In the genomic region with DNA sequence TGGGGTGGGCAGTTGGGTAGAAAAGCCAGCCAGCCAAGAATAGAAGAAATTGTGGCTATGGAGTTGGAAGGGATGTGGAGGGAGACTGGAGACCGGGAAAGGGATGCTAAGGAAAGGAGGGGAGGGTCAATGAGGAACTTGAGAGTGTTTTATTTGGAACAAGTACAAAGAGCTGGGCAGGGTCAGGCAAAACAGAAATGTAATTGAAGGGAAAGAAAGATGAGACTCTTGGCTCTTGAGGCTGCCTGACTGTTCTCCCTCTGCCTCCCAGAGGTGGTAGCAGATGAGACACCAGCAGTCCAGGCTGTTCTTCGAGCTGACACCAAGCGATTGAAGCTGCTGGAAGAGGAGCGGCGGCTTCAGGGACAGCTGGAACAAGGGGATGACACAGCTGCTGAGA, we compare ENCODE assay signal across 22 cellular contexts. TPM values are rescaled to one million over a fixed set of nuclear protein-coding genes. Genes with fewer than 3 reads are reported as not detected.
DNase-seq lines count a peak whose midpoint lies in the region; ATAC-seq and TF ChIP-seq lines count a peak whose summit lies in the region.
"Had no signal": no experiment of that assay in that cellular context is flagged by ENCODE, and none has a peak within 500 bp of the region (broad histone marks: within the 10 kb centered on the region; RNA-seq: fewer than 3 reads in every experiment).

No MANE protein-coding gene starts in this region.

- no peaks in the 10 kb centered on the region for H3K4me1 ChIP-seq in PC-3 (ENCODE audit: insufficient read depth, low read length)
- H3K4me1 ChIP-seq: A549, Peyer's patch had no signal

- no peak overlapping the region for H3K9ac ChIP-seq in PC-3 (ENCODE audit: low read length)

- H3K4me3 ChIP-seq in PC-3 (ENCODE audit: low read length), result no peak overlapping the region
- H3K4me3 ChIP-seq: A549, MG63, Peyer's patch had no signal

- H2AFZ ChIP-seq in PC-3 (ENCODE audit: low read length), result no peak overlapping the region

- peaks cover 8% of the 10 kb centered on the region for H3K36me3 Mint-ChIP-seq in activated naive CD8-positive, alpha-beta T cell
- H3K36me3 Mint-ChIP-seq in activated naive CD8-positive, alpha-beta T cell treated with anti-CD3 and anti-CD28 coated beads for 36 hours, result peaks cover 48% of the 10 kb centered on the region
- peaks cover 65% of the 10 kb centered on the region for H3K36me3 Mint-ChIP-seq in endothelial cell (ENCODE audit: low read depth, unreplicated experiment)
- H3K36me3 Mint-ChIP-seq in stimulated activated naive B cell treated with anti-CD40 and anti-IgM and Interleukin-4, amounts not matched to agents 10 μg/mL and 1 μg/mL and 100 μg/mL, for 72 hours, result peaks cover 45 to 63% of the 10 kb centered on the region in 2 donors

- H3K27me3 Mint-ChIP-seq in activated naive CD8-positive, alpha-beta T cell, result no peaks in the 10 kb centered on the region
- peaks cover 2% of the 10 kb centered on the region for H3K27me3 Mint-ChIP-seq in activated naive CD8-positive, alpha-beta T cell treated with anti-CD3 and anti-CD28 coated beads for 36 hours
- H3K27me3 Mint-ChIP-seq in endothelial cell (ENCODE audit: unreplicated experiment), result no peaks in the 10 kb centered on the region
- H3K27me3 Mint-ChIP-seq in stimulated activated naive B cell treated with anti-CD40 and anti-IgM and Interleukin-4, amounts not matched to agents 10 μg/mL and 1 μg/mL and 100 μg/mL, for 72 hours, result no peaks in the 10 kb centered on the region
- H3K27me3 Mint-ChIP-seq: B cell had no signal

- POLR2A ChIA-PET in PC-3 (lab: Charles Lee; ENCODE audit: unreplicated experiment), result no interaction called here

- no TSS peak for BruUV-seq in PC-3 (replicated peaks; lab: Mats Ljungman, UMichigan)

- no peak for DNase-seq in activated naive CD8-positive, alpha-beta T cell treated with anti-CD3 and anti-CD28 coated beads for 36 hours
- DNase-seq in PC-3 (no peak), endothelial cell (ENCODE audit: low spot score) (no peak), iPS-NIHi11 (ENCODE audit: low spot score) (no peak)
- DNase-seq in stimulated activated naive B cell treated with anti-CD40 and anti-IgM and Interleukin-4, amounts not matched to agents 10 μg/mL and 1 μg/mL and 100 μg/mL, for 72 hours, result no peak
- no peak for DNase-seq in activated naive CD4-positive, alpha-beta T cell (lab: John Stamatoyannopoulos, UW)
- DNase-seq: EL; GF-D8; Kasumi-1; MG63; NCI-H1048; NCI-H1417 treated with DMSO at 0.1 percent for 48 hours; NCI-H187; NCI-H226; NCI-H510A treated with DMSO at 0.1 percent for 48 hours; NCI-H774; NK-92 treated with Interleukin-12 subunit alpha and Interleukin-12 subunit beta, amount 100 ng/mL, for 24 hours; Peyer's patch had no signal

- no peaks in the 10 kb centered on the region for H3K79me2 ChIP-seq in PC-3 (ENCODE audit: low read length)

- TF ChIP-seq CTCF in PC-3 (conservative IDR thresholded peaks at IDR 0.05; ENCODE audit: low read depth, low read length), result no peak
- TF ChIP-seq CTCF in endothelial cell (IDR thresholded peaks at IDR 0.05; ENCODE audit: unreplicated experiment), result no peak

- peak; percentile 20; the same call in 1 of the 2 replicates for ATAC-seq in PC-3
- ATAC-seq in stimulated activated naive B cell treated with anti-CD40 and anti-IgM and Interleukin-4, amounts not matched to agents 10 μg/mL and 1 μg/mL and 100 μg/mL, for 72 hours (replicated peaks), result no peak
- ATAC-seq: A549, HCT116 had no signal

- H3K9me3 ChIP-seq in PC-3 (ENCODE audit: low read length), result no peaks in the 10 kb centered on the region
- H3K9me3 ChIP-seq: A549, MG63, Peyer's patch had no signal

- H4K20me1 ChIP-seq in PC-3 (ENCODE audit: low read length), result no peaks in the 10 kb centered on the region

- H3K4me2 ChIP-seq in PC-3 (ENCODE audit: low read length), result no peak overlapping the region
- H3K4me2 ChIP-seq: A549 had no signal

- H3K27ac Mint-ChIP-seq in activated naive CD8-positive, alpha-beta T cell, result peak overlapping the region; percentile 46
- no peak overlapping the region for H3K27ac Mint-ChIP-seq in activated naive CD8-positive, alpha-beta T cell treated with anti-CD3 and anti-CD28 coated beads for 36 hours
- no peak overlapping the region for H3K27ac Mint-ChIP-seq in endothelial cell (ENCODE audit: unreplicated experiment)
- H3K27ac Mint-ChIP-seq in stimulated activated naive B cell treated with anti-CD40 and anti-IgM and Interleukin-4, amounts not matched to agents 10 μg/mL and 1 μg/mL and 100 μg/mL, for 72 hours, result peak overlapping the region; percentile 53
- H3K27ac Mint-ChIP-seq: B cell had no signal

- no peaks in the 10 kb centered on the region for H3K27me3 ChIP-seq in PC-3 (ENCODE audit: low read length)
- H3K27me3 ChIP-seq: MG63, Peyer's patch had no signal

- H3F3A ChIP-seq in PC-3 (ENCODE audit: low read length, unreplicated experiment), result no peaks in the 10 kb centered on the region

- intact Hi-C loops in PC-3 (cut with micrococcal nuclease), result no loop called here

- no peaks in the 10 kb centered on the region for H3K9me3 Mint-ChIP-seq in activated naive CD8-positive, alpha-beta T cell (ENCODE audit: low read depth)
- no peaks in the 10 kb centered on the region for H3K9me3 Mint-ChIP-seq in activated naive CD8-positive, alpha-beta T cell treated with anti-CD3 and anti-CD28 coated beads for 36 hours
- no peaks in the 10 kb centered on the region for H3K9me3 Mint-ChIP-seq in endothelial cell (ENCODE audit: unreplicated experiment)
- H3K9me3 Mint-ChIP-seq in stimulated activated naive B cell treated with anti-CD40 and anti-IgM and Interleukin-4, amounts not matched to agents 10 μg/mL and 1 μg/mL and 100 μg/mL, for 72 hours, result no peaks in the 10 kb centered on the region

- no peak overlapping the region for H3K4me3 Mint-ChIP-seq in activated naive CD8-positive, alpha-beta T cell
- no peak overlapping the region for H3K4me3 Mint-ChIP-seq in activated naive CD8-positive, alpha-beta T cell treated with anti-CD3 and anti-CD28 coated beads for 36 hours
- peak overlapping the region; percentile 70 for H3K4me3 Mint-ChIP-seq in endothelial cell (ENCODE audit: unreplicated experiment)
- no peak overlapping the region for H3K4me3 Mint-ChIP-seq in stimulated activated naive B cell treated with anti-CD40 and anti-IgM and Interleukin-4, amounts not matched to agents 10 μg/mL and 1 μg/mL and 100 μg/mL, for 72 hours
- H3K4me3 Mint-ChIP-seq: B cell had no signal

- H3K36me3 ChIP-seq in PC-3 (ENCODE audit: low read depth, low read length), result peaks cover 61% of the 10 kb centered on the region

- H3K4me1 Mint-ChIP-seq in activated naive CD8-positive, alpha-beta T cell (ENCODE audit: low read depth), result peaks cover 3% of the 10 kb centered on the region
- H3K4me1 Mint-ChIP-seq in activated naive CD8-positive, alpha-beta T cell treated with anti-CD3 and anti-CD28 coated beads for 36 hours, result no peaks in the 10 kb centered on the region
- H3K4me1 Mint-ChIP-seq in endothelial cell (ENCODE audit: unreplicated experiment), result peaks cover 24% of the 10 kb centered on the region
- no peaks in the 10 kb centered on the region for H3K4me1 Mint-ChIP-seq in stimulated activated naive B cell treated with anti-CD40 and anti-IgM and Interleukin-4, amounts not matched to agents 10 μg/mL and 1 μg/mL and 100 μg/mL, for 72 hours
- H3K4me1 Mint-ChIP-seq: B cell had no signal

- H3K27ac ChIP-seq in PC-3 (ENCODE audit: low read length), result no peak overlapping the region
- H3K27ac ChIP-seq: A549, Peyer's patch had no signal

- H3K9me2 ChIP-seq in PC-3 (replicated peaks; ENCODE audit: low read length), result no peaks in the 10 kb centered on the region

- CTCF ChIA-PET in PC-3 (lab: Charles Lee), result no interaction called here

RNA-seq across cellular contexts. Expression of a gene that starts 12.7 kb away (rescaled TPM):
- total RNA-seq in activated naive CD8-positive, alpha-beta T cell treated with anti-CD3 and anti-CD28 coated beads for 36 hours, result 100 to 1,000 TPM; 122 TPM
- total RNA-seq in PC-3 (2014; rRNA removed), result 67.3 and 77.3 TPM in 2 replicates
- 57.2 TPM for total RNA-seq in endothelial cell (ENCODE audit: unreplicated experiment)

RNA-seq across cellular contexts. Expression of a gene that starts 26.8 kb away (rescaled TPM):
- total RNA-seq in activated naive CD8-positive, alpha-beta T cell treated with anti-CD3 and anti-CD28 coated beads for 36 hours, result 10 to 100 TPM; 32.7 to 34.4 TPM
- total RNA-seq in PC-3 (2014; rRNA removed), result 4.8 and 6.1 TPM in 2 replicates
- 12.6 TPM for total RNA-seq in endothelial cell (ENCODE audit: unreplicated experiment)

RNA-seq across cellular contexts. Expression of a gene that starts 27.6 kb away (rescaled TPM):
- 100 to 1,000 TPM; 123 to 126 TPM for total RNA-seq in activated naive CD8-positive, alpha-beta T cell treated with anti-CD3 and anti-CD28 coated beads for 36 hours
- total RNA-seq in PC-3 (2014; rRNA removed) (34.7 and 46.7 TPM in 2 replicates), endothelial cell (ENCODE audit: unreplicated experiment) (109 TPM)

RNA-seq across cellular contexts. Expression of a gene that starts 33.1 kb away (rescaled TPM):
- total RNA-seq in activated naive CD8-positive, alpha-beta T cell treated with anti-CD3 and anti-CD28 coated beads for 36 hours, result 10 to 100 TPM; 80.5 to 84.6 TPM
- total RNA-seq in PC-3 (2014; rRNA removed), result 44.2 and 44.5 TPM in 2 replicates
- total RNA-seq in endothelial cell (ENCODE audit: unreplicated experiment), result 75.8 TPM

RNA-seq across cellular contexts. Expression of a gene that starts 33.7 kb away (rescaled TPM):
- 100 to 1,000 TPM; 113 to 116 TPM for total RNA-seq in activated naive CD8-positive, alpha-beta T cell treated with anti-CD3 and anti-CD28 coated beads for 36 hours
- total RNA-seq in PC-3 (2014; rRNA removed), result 69.9 and 91.0 TPM in 2 replicates
- 39.8 TPM for total RNA-seq in endothelial cell (ENCODE audit: unreplicated experiment)

Comparison
In these comparisons a context has a peak if more than half of its experiments do, and no peak if none do; other contexts are left out.
1. H3K27ac Mint-ChIP-seq: peak in activated naive CD8-positive, alpha-beta T cell (single experiment) and stimulated activated naive B cell treated with anti-CD40 and anti-IgM and Interleukin-4, amounts not matched to agents 10 μg/mL and 1 μg/mL and 100 μg/mL, for 72 hours (single experiment); none in activated naive CD8-positive, alpha-beta T cell treated with anti-CD3 and anti-CD28 coated beads for 36 hours (single experiment) and endothelial cell (single experiment).